ENCODE assay signal across 14 cellular contexts in the genomic region with DNA sequence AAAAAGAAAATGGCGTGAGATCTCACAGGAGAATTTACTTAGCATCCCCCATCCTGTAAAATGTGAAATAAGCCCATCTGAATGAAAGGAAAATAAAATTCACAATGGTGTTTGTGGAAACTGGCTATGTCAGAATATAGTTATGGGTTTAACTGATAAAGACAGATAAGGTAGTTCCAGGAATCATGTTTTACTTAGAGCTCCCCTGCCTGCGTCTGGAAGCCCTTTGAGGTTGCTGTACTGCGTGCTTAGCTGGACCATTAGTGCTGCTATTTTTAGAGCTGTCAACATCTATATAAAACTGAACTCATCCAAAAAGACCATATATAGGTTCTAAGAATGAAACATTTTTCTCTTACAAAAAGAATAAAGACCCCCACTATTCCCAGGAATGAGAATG.
DNase-seq lines count a peak whose midpoint lies in the region; ATAC-seq and TF ChIP-seq lines count a peak whose summit lies in the region.
"Had no signal": no experiment of that assay in that cellular context is flagged by ENCODE, and none has a peak within 500 bp of the region (broad histone marks: within the 10 kb centered on the region; RNA-seq: fewer than 3 reads in every experiment).

No MANE protein-coding gene starts in this region.

- H4K20me1 ChIP-seq in hepatocyte (ENCODE audit: insufficient read depth, poor library complexity, severe bottlenecking): no peaks in the 10 kb centered on the region

- H3K4me3 ChIP-seq in hepatocyte: no peak overlapping the region
- no peak overlapping the region for H3K4me3 ChIP-seq in retinal pigment epithelial cell (ENCODE audit: low read length)
- H3K4me3 ChIP-seq: MG63 had no signal

- peaks cover 3% of the 10 kb centered on the region for H3K4me1 ChIP-seq in hepatocyte (ENCODE audit: insufficient read depth)

- H3K79me2 ChIP-seq in hepatocyte: no peaks in the 10 kb centered on the region

- no peak overlapping the region for H2AFZ ChIP-seq in hepatocyte

- no peaks in the 10 kb centered on the region for H3K9me3 ChIP-seq in hepatocyte (ENCODE audit: low read depth)
- H3K9me3 ChIP-seq: MG63 had no signal

- DNase-seq in SK-N-DZ (ENCODE audit: low spot score) (peak; percentile 67), astrocyte of the hippocampus (ENCODE audit: low read depth, low spot score) (peak; percentile 47), hepatocyte (ENCODE audit: low spot score) (peak; percentile 20), retinal pigment epithelial cell (ENCODE audit: low read depth) (peak; percentile 31), mucosa of gallbladder (ENCODE audit: low spot score) (no peak)
- DNase-seq: CD8-positive, alpha-beta T cell; HFFc6; MG63; NCI-H1105 treated with DMSO at 0.1 percent for 48 hours; NCI-H187 treated with DMSO at 0.1 percent for 48 hours; NCI-H510A treated with DMSO at 0.1 percent for 48 hours; RPMI8226 had no signal

- no peak overlapping the region for H3K4me2 ChIP-seq in hepatocyte

- H3K27me3 ChIP-seq in hepatocyte: no peaks in the 10 kb centered on the region
- H3K27me3 ChIP-seq: MG63 had no signal

- H3K9me2 ChIP-seq in hepatocyte (replicated peaks; ENCODE audit: insufficient read depth): no peaks in the 10 kb centered on the region

- H3K27ac ChIP-seq in hepatocyte: no peak overlapping the region

- no peak for TF ChIP-seq CTCF in hepatocyte (IDR thresholded peaks at IDR 0.05; ENCODE audit: poor library complexity)
- no peak for TF ChIP-seq CTCF in retinal pigment epithelial cell (conservative IDR thresholded peaks at IDR 0.05; ENCODE audit: low read depth, low read length)

- no peaks in the 10 kb centered on the region for H3K36me3 ChIP-seq in hepatocyte (replicated peaks; ENCODE audit: insufficient read depth, low read depth)
- H3K36me3 ChIP-seq: MG63 had no signal

- 42% methylated on average over 3 of the region's 3 CpGs for WGBS in hepatocyte (ENCODE audit: low lambda C conversion rate, missing lambda C conversion rate)

- ATAC-seq in activated CD4-positive, CD25-positive, alpha-beta regulatory T cell treated with anti-CD3 and anti-CD28 coated beads, Interleukin-2, amount 50 U/mL, for 24 hours: no peak
- no peak for ATAC-seq in HG03108 (IDR thresholded peaks at IDR 0.05; ENCODE audit: unreplicated experiment)
- ATAC-seq: CD8-positive, alpha-beta T cell had no signal
